Comparison of ENCODE assay signal across 5 cellular contexts in the genomic region with DNA sequence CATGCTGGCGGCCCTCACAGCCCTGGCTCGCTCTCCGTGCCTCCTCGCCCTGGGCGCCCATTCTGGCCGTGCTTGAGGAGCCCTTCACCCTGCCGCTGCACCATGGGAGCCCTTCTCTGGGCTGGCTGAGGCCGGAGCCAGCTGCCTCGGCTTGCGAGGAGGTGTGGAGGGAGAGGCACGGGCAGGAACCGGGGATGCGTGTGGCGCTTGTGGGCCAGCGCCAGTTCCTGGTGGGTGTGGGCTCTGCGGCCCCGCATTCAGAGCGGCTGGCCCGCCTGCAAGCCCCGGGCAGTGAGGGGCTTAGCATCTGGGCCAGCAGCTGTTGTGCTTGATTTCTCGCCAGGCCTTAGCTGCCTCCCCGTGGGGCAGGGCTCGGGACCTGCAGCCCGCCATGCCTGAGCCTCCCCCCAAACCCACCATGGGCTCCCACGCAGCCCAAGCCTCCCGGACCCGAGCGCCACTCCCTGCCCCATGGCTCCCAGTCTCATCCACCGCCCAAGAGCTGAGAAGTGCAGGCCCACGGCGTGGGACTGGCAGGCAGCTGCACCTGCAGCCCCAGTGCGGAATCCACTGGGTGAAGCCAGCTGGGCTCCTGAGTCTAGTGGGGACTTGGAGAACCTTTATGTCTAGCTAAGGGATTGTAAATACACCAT.
"Had no signal": no experiment of that assay in that cellular context is flagged by ENCODE, and none has a peak within 500 bp of the region (broad histone marks: within the 10 kb centered on the region; RNA-seq: fewer than 3 reads in every experiment).

No MANE protein-coding gene starts in this region.

- H3K4me3 Mint-ChIP-seq: GM23338, H9 had no signal

- H3K4me3 ChIP-seq: GM23338, K562 had no signal

- DNase-seq: H9, HCEC 1CT, IMR-90 had no signal

- H3K4me1 Mint-ChIP-seq: GM23338, H9 had no signal

- H3K4me2 ChIP-seq: GM23338 had no signal

- H2AFZ ChIP-seq: GM23338 had no signal

- H3K27ac Mint-ChIP-seq: GM23338, H9 had no signal
